ENCODE assay signal across 8 cellular contexts in genomic region chr12:76032043-76032981, GRCh38. TPM values are rescaled to one million over a fixed set of nuclear protein-coding genes. Genes with fewer than 3 reads are reported as not detected.
A peak's percentile ranks its signal among the peaks of the same experiment; 100 is the strongest.
DNase-seq lines count a peak whose midpoint lies in the region; ATAC-seq and TF ChIP-seq lines count a peak whose summit lies in the region.

No MANE protein-coding gene starts in this region.

- H3K4me3 ChIP-seq in body of pancreas (peak overlapping the region; percentile 62 to 69), iPS-11a (ENCODE audit: low read depth, low read length) (peak overlapping the region; percentile 100), sigmoid colon (peak overlapping the region; percentile 73 to 86 (median 85))

- H3K27me3 ChIP-seq in body of pancreas, result no peaks in the 10 kb centered on the region
- peaks cover 0 to 31% (median 0%) of the 10 kb centered on the region in 3 donors for H3K27me3 ChIP-seq in sigmoid colon

- POLR2A ChIA-PET in RWPE1 (lab: Yijun Ruan, JAX; ENCODE audit: low non-redundant PET), result interaction anchor here (0.6 to 1.2 kb wide), 4 partner anchors 172 to 401 kb away, joined by 3 to 7 read pairs (median 4); no protein-coding TSS in a partner anchor

- H3K4me1 ChIP-seq in body of pancreas (peaks cover 37% of the 10 kb centered on the region), sigmoid colon (peaks cover 0 to 25% (median 20%) of the 10 kb centered on the region in 4 donors)

- H3K27ac ChIP-seq in RWPE1, result peak overlapping the region; percentile 95
- peak overlapping the region; percentile 94 to 99 (median 98) for H3K27ac ChIP-seq in body of pancreas
- H3K27ac ChIP-seq in sigmoid colon, result peak overlapping the region; percentile 92 to 96 (median 93)

- no peaks in the 10 kb centered on the region for H3K36me3 ChIP-seq in body of pancreas (replicated peaks in 1 of 2; ENCODE audit: insufficient read depth in 1 of 2, low read depth in 2 of 2)
- no peaks in the 10 kb centered on the region for H3K36me3 ChIP-seq in sigmoid colon

- CTCF ChIA-PET in RWPE1 (lab: Yijun Ruan, JAX), result interaction anchor here (0.6 to 1.6 kb wide), 8 partner anchors 170 to 552 kb away, joined by 3 to 8 read pairs (median 4); no protein-coding TSS in a partner anchor

- DNase-seq in AG08395 (ENCODE audit: low spot score) (peak; percentile 44), RWPE1 (ENCODE audit: low spot score) (peak; percentile 43), body of pancreas (peak; percentile 69 to 75 (median 71)), sigmoid colon (peak; percentile 80), NCI-H2107 (lab: John Stamatoyannopoulos, UW) (no peak)

- intact Hi-C loops in body of pancreas (cut with DNase I), result no loop called here
- intact Hi-C loops in sigmoid colon (cut with DNase I), result loop anchor here (1.0 to 10.0 kb wide), 4 partner anchors 315 to 698 kb away; partner anchors contain the start of genes BBS10, CAPS2, GLIPR1L1 and GLIPR1L2

- TF ChIP-seq CTCF in RWPE1 (conservative IDR thresholded peaks at IDR 0.05; ENCODE audit: low read depth) (no peak), body of pancreas (IDR thresholded peaks at IDR 0.05) (no peak), sigmoid colon (IDR thresholded peaks at IDR 0.05) (no peak)

- ATAC-seq in GM18868 (IDR thresholded peaks at IDR 0.05; ENCODE audit: unreplicated experiment) (peak; percentile 19), HG03095 (IDR thresholded peaks at IDR 0.05; ENCODE audit: unreplicated experiment) (peak; percentile 25), body of pancreas (peak; percentile 40)

- peak in 1 of 3 donors; percentile 10 for TF ChIP-seq POLR2A in body of pancreas (IDR thresholded peaks at IDR 0.05)
- TF ChIP-seq POLR2A in sigmoid colon (IDR thresholded peaks at IDR 0.05), result no peak

- TF ChIP-seq EP300 in sigmoid colon (IDR thresholded peaks at IDR 0.05), result no peak

- H3K9me3 ChIP-seq in body of pancreas (no peaks in the 10 kb centered on the region), sigmoid colon (no peaks in the 10 kb centered on the region)

- 4 to 5% methylated on average over 30 to 56 of the region's 58 CpGs for WGBS in body of pancreas, 2 donors
- WGBS in sigmoid colon, 2 donors, result 2 to 6% methylated on average over 58 of the region's 58 CpGs

RNA-seq across cellular contexts. Expression of gene PHLDA1, which starts 0.7 kb away (rescaled TPM):
- total RNA-seq in body of pancreas (10 to 100 TPM; 11.9 to 22.4 TPM), sigmoid colon (10 to 100 TPM in 1 of 4 donors, 1 to 10 TPM in 3; 3.6 to 10.9 (median 5.3) TPM)
- polyA plus RNA-seq in sigmoid colon, result 1 to 10 TPM; 2.4 to 6.6 (median 4.2) TPM

RNA-seq across cellular contexts. Expression of gene NAP1L1, which starts 52.2 kb away (rescaled TPM):
- total RNA-seq in body of pancreas, result 100 to 1,000 TPM; 151 to 275 TPM
- 100 to 1,000 TPM; 321 to 424 (median 333) TPM for total RNA-seq in sigmoid colon
- polyA plus RNA-seq in sigmoid colon, result 100 to 1,000 TPM; 103 to 296 (median 230) TPM
